ENCODE assay signal across 8 cellular contexts in genomic region chr15:90845201-90845949, GRCh38. TPM values are rescaled to one million over a fixed set of nuclear protein-coding genes. Genes with fewer than 3 reads are reported as not detected.
DNase-seq lines count a peak whose midpoint lies in the region; ATAC-seq and TF ChIP-seq lines count a peak whose summit lies in the region.

No MANE protein-coding gene starts in this region.

- ATAC-seq in HCT116: peak; percentile 72
- ATAC-seq in lung (ENCODE audit: insufficient read depth, low FRiP score): peak; percentile 66

- RAD21 ChIA-PET in HCT116 (lab: Charles Lee; ENCODE audit: low non-redundant PET in 1 of 2, low total read pairs in 2 of 2, uncharacterized antibody in 2 of 2, unreplicated experiment in 2 of 2): no interaction called here

- H3K4me3 Mint-ChIP-seq in activated T-helper 2 cell treated with anti-CD3 and anti-CD28 coated beads, Interferon-gamma antibody, Interleukin-2, Interleukin-4, amounts not matched to agents 10 μg/mL and 5 μg/mL and 100 μg/mL, durations not matched to agents 14 hours and 24 hours and 36 hours (ENCODE audit: low read depth): no peak overlapping the region

- H3K4me1 ChIP-seq in HCT116 (ENCODE audit: control insufficient read depth in 1 of 2, insufficient read depth in 2 of 2, low read length in 2 of 2): peaks cover 0 to 11% of the 10 kb centered on the region in 2 experiments; a peak in 2 of 4 replicates
- no peaks in the 10 kb centered on the region for H3K4me1 ChIP-seq in lung (ENCODE audit: control insufficient read depth in 2 of 2, insufficient read depth in 2 of 2, low read length in 2 of 2)
- H3K4me1 ChIP-seq in uterus: no peaks in the 10 kb centered on the region

- H3K27ac ChIP-seq in HCT116 (ENCODE audit: low read depth, low read length): no peak overlapping the region; the same call in 1 of the 2 replicates
- peak overlapping the region in 1 of 2 donors; percentile 64 for H3K27ac ChIP-seq in lung (ENCODE audit: low read depth in 1 of 2, low read length in 1 of 2)
- H3K27ac ChIP-seq in uterus: no peak overlapping the region

- no TSS peak for BruUV-seq in HCT116 (replicated peaks; lab: Mats Ljungman, UMichigan)

- no peaks in the 10 kb centered on the region for H3K27me3 Mint-ChIP-seq in activated T-helper 2 cell treated with anti-CD3 and anti-CD28 coated beads, Interferon-gamma antibody, Interleukin-2, Interleukin-4, amounts not matched to agents 10 μg/mL and 5 μg/mL and 100 μg/mL, durations not matched to agents 14 hours and 24 hours and 36 hours (ENCODE audit: low read depth)

- no peaks in the 10 kb centered on the region for H3K79me2 ChIP-seq in HCT116 (ENCODE audit: insufficient read depth, low read length)

- intact Hi-C loops in HCT116 (cut with micrococcal nuclease): no loop called here
- intact Hi-C loops in activated T-helper 2 cell treated with anti-CD3 and anti-CD28 coated beads, Interferon-gamma antibody, Interleukin-2, Interleukin-4, amounts not matched to agents 10 μg/mL and 5 μg/mL and 100 μg/mL, durations not matched to agents 14 hours and 24 hours and 36 hours (cut with micrococcal nuclease): loop anchor here (1.0 kb wide), 1 partner anchor 8 kb away; no protein-coding TSS in a partner anchor
- intact Hi-C loops in uterus (cut with DNase I; ENCODE audit: low total_unique reads): no loop called here

- peaks cover 37% of the 10 kb centered on the region for H3K36me3 Mint-ChIP-seq in activated T-helper 2 cell treated with anti-CD3 and anti-CD28 coated beads, Interferon-gamma antibody, Interleukin-2, Interleukin-4, amounts not matched to agents 10 μg/mL and 5 μg/mL and 100 μg/mL, durations not matched to agents 14 hours and 24 hours and 36 hours (ENCODE audit: low read depth)

- 55 to 69% methylated on average over 9 of the region's 9 CpGs for WGBS in lung, 2 donors

- H2AFZ ChIP-seq in HCT116 (ENCODE audit: low read depth, low read length, poor library complexity, severe bottlenecking): no peak overlapping the region

- H3K4me3 ChIP-seq in HCT116 (replicated peaks in 1 of 2; ENCODE audit: low read depth in 1 of 2, low read length in 2 of 2) (no peak overlapping the region), lung (no peak overlapping the region), uterus (no peak overlapping the region)

- no peaks in the 10 kb centered on the region for H3K9me2 ChIP-seq in HCT116 (ENCODE audit: insufficient read depth)

- TF ChIP-seq POLR2A in HCT116 (IDR thresholded peaks at IDR 0.05; ENCODE audit: borderline replicate concordance, extremely low read depth, insufficient read depth, insufficient read length) (no peak), uterus (IDR thresholded peaks at IDR 0.05) (no peak)

- H3K27me3 ChIP-seq in HCT116 (ENCODE audit: insufficient read depth, low read length): no peaks in the 10 kb centered on the region
- H3K27me3 ChIP-seq in lung (ENCODE audit: control insufficient read depth, insufficient read depth): no peaks in the 10 kb centered on the region
- no peaks in the 10 kb centered on the region for H3K27me3 ChIP-seq in uterus

- no peaks in the 10 kb centered on the region for H3K9me3 ChIP-seq in HCT116 (ENCODE audit: control insufficient read depth in 1 of 2, insufficient read depth in 1 of 2, low read depth in 1 of 2, low read length in 2 of 2)
- no peaks in the 10 kb centered on the region for H3K9me3 ChIP-seq in lung (ENCODE audit: control insufficient read depth in 2 of 2, insufficient read depth in 1 of 2, low read length in 1 of 2)
- H3K9me3 ChIP-seq in uterus: no peaks in the 10 kb centered on the region

- CTCF ChIA-PET in HCT116 (lab: Charles Lee): no interaction called here

- H3K4me1 Mint-ChIP-seq in activated T-helper 2 cell treated with anti-CD3 and anti-CD28 coated beads, Interferon-gamma antibody, Interleukin-2, Interleukin-4, amounts not matched to agents 10 μg/mL and 5 μg/mL and 100 μg/mL, durations not matched to agents 14 hours and 24 hours and 36 hours (ENCODE audit: low read depth): peaks cover 28% of the 10 kb centered on the region

- H4K20me1 ChIP-seq in HCT116 (ENCODE audit: insufficient read depth): no peaks in the 10 kb centered on the region

- H3K9ac ChIP-seq in HCT116 (ENCODE audit: low read length): no peak overlapping the region

- TF ChIP-seq RAD21 in HCT116 (IDR thresholded peaks at IDR 0.05; ENCODE audit: low read depth): no peak

- H3K4me2 ChIP-seq in HCT116 (ENCODE audit: low read length): peak overlapping the region; percentile 17

- H3K36me3 ChIP-seq in HCT116 (ENCODE audit: control insufficient read depth in 1 of 2, insufficient read depth in 2 of 2, low read length in 2 of 2): no peaks in the 10 kb centered on the region
- no peaks in the 10 kb centered on the region for H3K36me3 ChIP-seq in lung (ENCODE audit: control insufficient read depth in 2 of 2, insufficient read depth in 2 of 2, low read length in 2 of 2)
- H3K36me3 ChIP-seq in uterus: no peaks in the 10 kb centered on the region

- POLR2A ChIA-PET in HCT116 (lab: Charles Lee): no interaction called here

- no peaks in the 10 kb centered on the region for H3K9me3 Mint-ChIP-seq in activated T-helper 2 cell treated with anti-CD3 and anti-CD28 coated beads, Interferon-gamma antibody, Interleukin-2, Interleukin-4, amounts not matched to agents 10 μg/mL and 5 μg/mL and 100 μg/mL, durations not matched to agents 14 hours and 24 hours and 36 hours

- no peak for TF ChIP-seq CTCF in HCT116 (IDR thresholded peaks at IDR 0.05 in 2 of 3, conservative IDR thresholded peaks at IDR 0.05 in 1 of 3; ENCODE audit: borderline replicate concordance in 1 of 3, insufficient read depth in 1 of 3, low read depth in 2 of 3, low read length in 2 of 3)
- no peak for TF ChIP-seq CTCF in lung (IDR thresholded peaks at IDR 0.05; ENCODE audit: control extremely low read depth, extremely low read depth)
- no peak for TF ChIP-seq CTCF in uterus (IDR thresholded peaks at IDR 0.05)

- peak overlapping the region; percentile 87 for H3K27ac Mint-ChIP-seq in activated T-helper 2 cell treated with anti-CD3 and anti-CD28 coated beads, Interferon-gamma antibody, Interleukin-2, Interleukin-4, amounts not matched to agents 10 μg/mL and 5 μg/mL and 100 μg/mL, durations not matched to agents 14 hours and 24 hours and 36 hours

- peak; percentile 71 for DNase-seq in activated effector memory CD4-positive, alpha-beta T cell treated with anti-CD3 and anti-CD28 coated beads, Interleukin-2, amount 50 U/mL, for 16 hours
- no peak for DNase-seq in activated effector memory CD4-positive, alpha-beta T cell treated with Interleukin-2 at 50 U/mL for 16 hours
- DNase-seq in HCT116 (ENCODE audit: low read depth, low spot score) (no peak), M059J (ENCODE audit: low read depth) (peak; percentile 85), lung (ENCODE audit: low spot score) (no peak), NCI-H748 (lab: John Stamatoyannopoulos, UW; ENCODE audit: unreplicated experiment) (no peak), uterus (no peak)
- DNase-seq in activated T-helper 2 cell treated with anti-CD3 and anti-CD28 coated beads, Interferon-gamma antibody, Interleukin-2, Interleukin-4, amounts not matched to agents 10 μg/mL and 5 μg/mL and 100 μg/mL, durations not matched to agents 14 hours and 24 hours and 36 hours (ENCODE audit: low spot score): peak; percentile 37

TF ChIP-seq in HCT116, 20 proteins besides CTCF, POLR2A, EP300 and RAD21:
- TF ChIP-seq YY1 (IDR thresholded peaks at IDR 0.05; ENCODE audit: extremely low read depth, insufficient replicate concordance, low read depth, low read length): no peak
- peak; percentile 24; the same call in 1 of the 2 replicates for TF ChIP-seq FOSL1 (IDR thresholded peaks at IDR 0.05; ENCODE audit: low read depth)
- TF ChIP-seq JUND (IDR thresholded peaks at IDR 0.05): peak; percentile 26; the same call in 1 of the 2 replicates

RNA-seq across cellular contexts. Expression of gene FURIN, which starts 23.0 kb away (rescaled TPM):
- total RNA-seq in HCT116 (2021; ENCODE audit: unreplicated experiment): 42.0 TPM
- polyA plus RNA-seq in HCT116 (2012): 44.6 and 49.9 TPM in 2 replicates
- 16.5 and 33.6 TPM in 2 replicates for total RNA-seq in M059J (2014; rRNA removed; shearing (Covaris generic))
- total RNA-seq in activated T-helper 2 cell treated with anti-CD3 and anti-CD28 coated beads, Interferon-gamma antibody, Interleukin-2, Interleukin-4, amounts not matched to agents 10 μg/mL and 5 μg/mL and 100 μg/mL, durations not matched to agents 14 hours and 24 hours and 36 hours: 564 and 570 TPM in 2 replicates
- total RNA-seq in lung: 100 to 1,000 TPM in 1 of 2 donors, 10 to 100 TPM in 1; 57.1 to 113 TPM
- polyA plus RNA-seq in lung: 100 to 1,000 TPM in 1 of 2 donors, 10 to 100 TPM in 1; 71.2 to 159 TPM
- 10 to 100 TPM; 20.5 to 54.8 (median 30.5) TPM for total RNA-seq in uterus

RNA-seq across cellular contexts. Expression of gene FES, which starts 38.9 kb away (rescaled TPM):
- total RNA-seq in HCT116 (2021; ENCODE audit: unreplicated experiment) (5.3 TPM), lung (10 to 100 TPM; 48.1 to 62.9 TPM), uterus (100 to 1,000 TPM in 1 of 4 donors, 10 to 100 TPM in 2, 1 to 10 TPM in 1; 4.4 to 968 (median 60.1) TPM)
- 5.6 and 6.2 TPM in 2 replicates for polyA plus RNA-seq in HCT116 (2012)
- total RNA-seq in M059J (2014; rRNA removed; shearing (Covaris generic)): not detected in 2 replicates
- total RNA-seq in activated T-helper 2 cell treated with anti-CD3 and anti-CD28 coated beads, Interferon-gamma antibody, Interleukin-2, Interleukin-4, amounts not matched to agents 10 μg/mL and 5 μg/mL and 100 μg/mL, durations not matched to agents 14 hours and 24 hours and 36 hours: 51.9 and 55.8 TPM in 2 replicates
- polyA plus RNA-seq in lung: 100 to 1,000 TPM in 1 of 2 donors, 10 to 100 TPM in 1; 25.7 to 104 TPM

RNA-seq across cellular contexts. Expression of gene MAN2A2, which starts 57.7 kb away (rescaled TPM):
- total RNA-seq in HCT116 (2021; ENCODE audit: unreplicated experiment) (44.9 TPM), lung (10 to 100 TPM; 34.1 to 80.6 TPM), uterus (10 to 100 TPM; 15.9 to 92.0 (median 19.8) TPM)
- polyA plus RNA-seq in HCT116 (2012): 36.8 and 54.6 TPM in 2 replicates
- 4.2 and 9.6 TPM in 2 replicates for total RNA-seq in M059J (2014; rRNA removed; shearing (Covaris generic))
- 200 and 201 TPM in 2 replicates for total RNA-seq in activated T-helper 2 cell treated with anti-CD3 and anti-CD28 coated beads, Interferon-gamma antibody, Interleukin-2, Interleukin-4, amounts not matched to agents 10 μg/mL and 5 μg/mL and 100 μg/mL, durations not matched to agents 14 hours and 24 hours and 36 hours
- polyA plus RNA-seq in lung: 10 to 100 TPM; 39.7 to 82.9 TPM

Comparison
In these comparisons a context has a peak if more than half of its experiments do, and no peak if none do; other contexts are left out.
1. DNase-seq: peak in activated effector memory CD4-positive, alpha-beta T cell treated with anti-CD3 and anti-CD28 coated beads, Interleukin-2, amount 50 U/mL, for 16 hours (single experiment), M059J (single experiment) and activated T-helper 2 cell treated with anti-CD3 and anti-CD28 coated beads, Interferon-gamma antibody, Interleukin-2, Interleukin-4, amounts not matched to agents 10 μg/mL and 5 μg/mL and 100 μg/mL, durations not matched to agents 14 hours and 24 hours and 36 hours (single experiment); none in activated effector memory CD4-positive, alpha-beta T cell treated with Interleukin-2 at 50 U/mL for 16 hours (single experiment), HCT116 (single experiment), lung (single experiment), NCI-H748 (single experiment) and uterus (0 of 2).